ENCODE assay signal across 8 cellular contexts in genomic region chr6:30717129-30717844, GRCh38. TPM values are rescaled to one million over a fixed set of nuclear protein-coding genes. Genes with fewer than 3 reads are reported as not detected.
DNase-seq lines count a peak whose midpoint lies in the region; ATAC-seq and TF ChIP-seq lines count a peak whose summit lies in the region.

Gene MDC1 (minus strand): TSS chr6:30717281. CDS start chr6:30715175, 2,106 bp downstream.

- H3K9me3 ChIP-seq in Panc1 (ENCODE audit: control insufficient read depth, insufficient read depth, low read depth, low read length), result no peaks in the 10 kb centered on the region
- H3K9me3 ChIP-seq in mucosa of stomach (ENCODE audit: control insufficient read depth, low read length), result no peaks in the 10 kb centered on the region

- POLR2A ChIA-PET in Panc1 (lab: Charles Lee), result interaction anchor here (0.5 to 1.0 kb wide), 3 partner anchors 10 to 107 kb away, joined by 3 to 10 read pairs (median 5); no protein-coding TSS in a partner anchor

- CTCF ChIA-PET in Panc1 (lab: Charles Lee), result interaction anchor here (0.6 to 0.7 kb wide), 4 partner anchors 13 to 1023 kb away, joined by 3 to 8 read pairs (median 4); no protein-coding TSS in a partner anchor

- peak within 1 kb of the TSS; percentile 71 for H3K9ac ChIP-seq in mucosa of stomach (ENCODE audit: low read length)

- H3K4me1 Mint-ChIP-seq in activated T-cell treated with anti-CD3 and anti-CD28 coated beads, Interleukin-2, amount 50 U/mL, for 4 hours (ENCODE audit: low read depth), result peaks cover 37% of the 10 kb centered on the region

- peak; percentile 91 for TF ChIP-seq POLR2A in erythroblast (IDR thresholded peaks at IDR 0.05; ENCODE audit: low read length)

- H3K4me3 Mint-ChIP-seq in activated T-cell treated with anti-CD3 and anti-CD28 coated beads, Interleukin-2, amount 50 U/mL, for 4 hours, result peak within 1 kb of the TSS; percentile 90

- peak within 1 kb of the TSS; percentile 100 for H3K27ac ChIP-seq in Panc1 (ENCODE audit: low read length)

- no peak for TF ChIP-seq CTCF in Panc1 (IDR thresholded peaks at IDR 0.05)

- BruUV-seq in Panc1 (replicated peaks; lab: Mats Ljungman, UMichigan), result no TSS peak

- ATAC-seq in GM21723 (IDR thresholded peaks at IDR 0.05; ENCODE audit: unreplicated experiment) (peak; percentile 74), Panc1 (peak; percentile 88)
- peak; percentile 78 to 81 for ATAC-seq in activated T-cell treated with anti-CD3 and anti-CD28 coated beads, Interleukin-2, amount 50 U/mL, for 4 hours

- no peaks in the 10 kb centered on the region for H3K27me3 Mint-ChIP-seq in activated T-cell treated with anti-CD3 and anti-CD28 coated beads, Interleukin-2, amount 50 U/mL, for 4 hours (ENCODE audit: low read depth)

- H3K36me3 ChIP-seq in Panc1 (ENCODE audit: control insufficient read depth, insufficient read depth, low read length) (peaks cover 16% of the 10 kb centered on the region), mucosa of stomach (ENCODE audit: control insufficient read depth, insufficient read depth, low read length) (no peaks in the 10 kb centered on the region)

- peaks cover 15% of the 10 kb centered on the region for H3K4me1 ChIP-seq in Panc1 (ENCODE audit: control insufficient read depth, insufficient read depth, low read length)
- H3K4me1 ChIP-seq in mucosa of stomach (ENCODE audit: control insufficient read depth, insufficient read depth, low read length), result peaks cover 5% of the 10 kb centered on the region

- no peaks in the 10 kb centered on the region for H3K9me3 Mint-ChIP-seq in activated T-cell treated with anti-CD3 and anti-CD28 coated beads, Interleukin-2, amount 50 U/mL, for 4 hours

- DNase-seq in DMS79 (lab: John Stamatoyannopoulos, UW) (peak; percentile 100), KG1 (lab: John Stamatoyannopoulos, UW) (peak; percentile 98), Panc1 (ENCODE audit: low read depth, low spot score) (peak; percentile 98), erythroblast (lab: John Stamatoyannopoulos, UW) (peak; percentile 100)
- DNase-seq in activated T-cell treated with anti-CD3 and anti-CD28 coated beads, Interleukin-2, amount 50 U/mL, for 4 hours, result peak; percentile 99
- DNase-seq in stimulated activated CD8-positive, alpha-beta memory T cell treated with anti-CD3 and anti-CD28 coated beads, Interleukin-7, amount 100 ng/mL, for 1 hour (ENCODE audit: low read depth in 2 of 2), result peak; percentile 96 to 98

- in situ Hi-C loops in Panc1 (cut with HindIII; ENCODE audit: low pct_unique_long_range_greater_than_20kb, low sequenced_read_pairs), result no loop called here

- intact Hi-C loops in Panc1 (cut with micrococcal nuclease; ENCODE audit: unreplicated experiment), result no loop called here

- H3K4me3 ChIP-seq in Panc1 (ENCODE audit: low read depth in 2 of 2, low read length in 2 of 2), result peak within 1 kb of the TSS; percentile 69 to 85
- peak within 1 kb of the TSS; percentile 47 for H3K4me3 ChIP-seq in mucosa of stomach (ENCODE audit: low read length)

- H3K36me3 Mint-ChIP-seq in activated T-cell treated with anti-CD3 and anti-CD28 coated beads, Interleukin-2, amount 50 U/mL, for 4 hours (ENCODE audit: insufficient read depth), result peaks cover 34% of the 10 kb centered on the region

- H3K27me3 ChIP-seq in Panc1 (ENCODE audit: control insufficient read depth, insufficient read depth, low read length) (no peaks in the 10 kb centered on the region), mucosa of stomach (ENCODE audit: control insufficient read depth, insufficient read depth, low read length) (no peaks in the 10 kb centered on the region)

RNA-seq across cellular contexts. Expression of gene MDC1, which starts in this region (rescaled TPM):
- 68.6 TPM for total RNA-seq in Panc1 (2021; ENCODE audit: unreplicated experiment)
- 36.0 TPM for polyA plus RNA-seq in Panc1 (2012; ENCODE audit: insufficient read length)
- 10 to 100 TPM; 65.4 to 69.5 (median 65.8) TPM for total RNA-seq in activated T-cell treated with anti-CD3 and anti-CD28 coated beads, Interleukin-2, amount 50 U/mL, for 4 hours

Comparison
In these comparisons a context has a peak if more than half of its experiments do, and no peak if none do; other contexts are left out.
1. Peak in every context shown above with its lines: DNase-seq, ATAC-seq, H3K4me3 ChIP-seq and H3K27ac ChIP-seq.